ENCODE assay signal across 11 cellular contexts in the genomic region with DNA sequence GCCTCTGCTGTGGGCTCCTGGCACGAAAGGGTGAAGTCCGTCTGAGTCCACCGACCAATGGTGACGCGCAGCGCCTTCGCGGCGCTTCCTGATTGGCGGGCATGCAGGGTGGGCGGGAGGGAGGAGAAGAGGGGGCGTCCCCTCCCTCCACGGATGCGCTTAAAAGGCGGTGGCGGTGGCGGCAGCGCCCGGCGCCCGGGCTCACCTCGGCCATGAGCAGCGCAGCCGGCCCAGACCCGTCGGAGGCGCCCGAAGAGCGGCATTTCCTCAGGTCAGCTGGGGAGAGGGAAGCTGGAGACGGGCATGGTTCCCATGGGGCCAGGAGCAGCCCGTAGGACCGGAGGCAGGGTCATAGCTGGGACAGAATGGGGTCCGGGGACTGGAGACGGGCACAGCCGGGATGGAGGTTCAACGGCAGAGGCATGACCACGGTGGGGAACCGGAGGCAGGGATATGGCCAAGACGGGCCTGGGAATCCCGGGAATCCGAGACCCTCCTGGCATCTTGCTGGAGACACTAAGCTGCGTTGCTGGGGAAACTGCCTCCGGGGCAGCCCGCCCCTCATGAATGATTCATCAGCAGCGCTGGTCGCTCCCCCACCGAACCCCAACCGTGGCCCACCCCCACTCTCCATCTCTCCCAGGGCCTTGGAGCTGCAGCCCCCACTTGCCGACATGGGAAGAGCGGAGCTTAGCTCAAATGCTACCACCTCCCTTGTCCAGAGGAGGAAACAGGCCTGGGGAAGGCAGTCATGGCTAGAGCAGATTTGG. TPM values are rescaled to one million over a fixed set of nuclear protein-coding genes. Genes with fewer than 3 reads are reported as not detected.
DNase-seq lines count a peak whose midpoint lies in the region; ATAC-seq, FAIRE-seq and TF ChIP-seq lines count a peak whose summit lies in the region.
"Had no signal": no experiment of that assay in that cellular context is flagged by ENCODE, and none has a peak within 500 bp of the region (broad histone marks: within the 10 kb centered on the region; RNA-seq: fewer than 3 reads in every experiment).

A gene with protein sequence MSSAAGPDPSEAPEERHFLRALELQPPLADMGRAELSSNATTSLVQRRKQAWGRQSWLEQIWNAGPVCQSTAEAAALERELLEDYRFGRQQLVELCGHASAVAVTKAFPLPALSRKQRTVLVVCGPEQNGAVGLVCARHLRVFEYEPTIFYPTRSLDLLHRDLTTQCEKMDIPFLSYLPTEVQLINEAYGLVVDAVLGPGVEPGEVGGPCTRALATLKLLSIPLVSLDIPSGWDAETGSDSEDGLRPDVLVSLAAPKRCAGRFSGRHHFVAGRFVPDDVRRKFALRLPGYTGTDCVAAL (plus strand): TSS at position 191 of the 770 bp plus-strand sequence. CDS start 22 bp downstream, at position 213.

- POLR2A ChIA-PET in CD4-positive, alpha-beta memory T cell (lab: Charles Lee; ENCODE audit: partially characterized antibody): interaction anchor here (0.7 to 1.7 kb wide), 2 partner anchors 10 to 12 kb away, joined by 4 read pairs; no protein-coding TSS in a partner anchor
- POLR2A ChIA-PET in endothelial cell of umbilical vein (lab: Charles Lee): no interaction called here

- no peak within 1 kb of the TSS for H3K4me3 ChIP-seq in CD4-positive, alpha-beta memory T cell (ENCODE audit: low read length in 2 of 2)
- no peak within 1 kb of the TSS for H3K4me3 ChIP-seq in OCI-LY1 (ENCODE audit: low read depth, low read length, poor library complexity, severe bottlenecking)
- no peak within 1 kb of the TSS for H3K4me3 ChIP-seq in endothelial cell of umbilical vein (replicated peaks in 1 of 3; ENCODE audit: insufficient read depth in 1 of 3, low read depth in 1 of 3, low read length in 3 of 3)
- H3K4me3 ChIP-seq in neural cell (ENCODE audit: low read length): peak within 1 kb of the TSS; percentile 48
- H3K4me3 ChIP-seq: thyroid gland had no signal

- no peaks in the 10 kb centered on the region for H4K20me1 ChIP-seq in OCI-LY1 (ENCODE audit: insufficient read depth, low read length)
- H4K20me1 ChIP-seq in endothelial cell of umbilical vein (replicated peaks; ENCODE audit: control insufficient read depth, extremely low read depth, insufficient read depth, low read length): no peaks in the 10 kb centered on the region
- H4K20me1 ChIP-seq in neural cell (ENCODE audit: insufficient read depth): no peaks in the 10 kb centered on the region

- intact Hi-C loops in CD4-positive, alpha-beta memory T cell (cut with micrococcal nuclease): no loop called here
- intact Hi-C loops in endothelial cell of umbilical vein (cut with micrococcal nuclease): no loop called here

- CTCF ChIA-PET in CD4-positive, alpha-beta memory T cell (lab: Charles Lee; ENCODE audit: partially characterized antibody): interaction anchor here (1.1 to 6.0 kb wide), 3 partner anchors 115 to 430 kb away, joined by 3 to 50 read pairs (median 3); partner anchors contain the start of gene GMIP
- CTCF ChIA-PET in endothelial cell of umbilical vein (lab: Charles Lee): interaction anchor here (1.7 to 5.6 kb wide), 2 partner anchors 23 to 25 kb away, joined by 5 to 44 read pairs; no protein-coding TSS in a partner anchor

- dilution Hi-C loops in endothelial cell of umbilical vein (cut with MboI; ENCODE audit: extremely low pct_ligation_motif_present, low sequenced_read_pairs): no loop called here

- DNase-seq in CD4-positive, alpha-beta memory T cell: no peak
- DNase-seq in endothelial cell of umbilical vein (ENCODE audit: low read depth, low spot score): no peak
- no peak for DNase-seq in stimulated activated CD4-positive, alpha-beta T cell treated with anti-CD3 and anti-CD28 coated beads, Interleukin-4, amount 100 ng/mL, for 4 hours
- no peak for DNase-seq in NCI-H146 treated with DMSO at 0.1 percent for 48 hours (lab: John Stamatoyannopoulos, UW; ENCODE audit: unreplicated experiment)
- DNase-seq in RPMI8226: no peak
- DNase-seq: activated CD4-positive, alpha-beta T cell treated with anti-CD3 and anti-CD28 coated beads for 4 hours; effector CD8-positive, alpha-beta T cell; thyroid gland had no signal

- no peak for TF ChIP-seq CTCF in OCI-LY1 (IDR thresholded peaks at IDR 0.05; ENCODE audit: low read length)
- TF ChIP-seq CTCF in endothelial cell of umbilical vein (IDR thresholded peaks at IDR 0.05; ENCODE audit: extremely low read depth in 1 of 2, insufficient read depth in 1 of 2, low read depth in 1 of 2, low read length in 2 of 2): no peak
- TF ChIP-seq CTCF in neural cell (IDR thresholded peaks at IDR 0.05; ENCODE audit: poor library complexity, severe bottlenecking): no peak

- FAIRE-seq in endothelial cell of umbilical vein (lab: Jason Lieb, UNC): peak; percentile 8

- H3K9ac ChIP-seq in OCI-LY1 (ENCODE audit: low read length) (no peak within 1 kb of the TSS), endothelial cell of umbilical vein (replicated peaks; ENCODE audit: extremely low read depth, insufficient read depth, low read length) (no peak within 1 kb of the TSS), neural cell (ENCODE audit: low read length) (no peak within 1 kb of the TSS)

- peaks cover 25% of the 10 kb centered on the region for H3K36me3 ChIP-seq in CD4-positive, alpha-beta memory T cell (ENCODE audit: insufficient read depth, low read length)
- H3K36me3 ChIP-seq in OCI-LY1 (ENCODE audit: insufficient read depth, low read length) (peaks cover 40% of the 10 kb centered on the region), endothelial cell of umbilical vein (ENCODE audit: control insufficient read depth in 2 of 2, extremely low read depth in 1 of 2, insufficient read depth in 2 of 2, low read length in 2 of 2) (no peaks in the 10 kb centered on the region), neural cell (ENCODE audit: insufficient read depth, low read length) (no peaks in the 10 kb centered on the region)

- peaks cover 9 to 37% of the 10 kb centered on the region in 2 donors for H3K36me3 Mint-ChIP-seq in CD4-positive, alpha-beta memory T cell

- no peak within 1 kb of the TSS for H3K4me2 ChIP-seq in OCI-LY1 (ENCODE audit: low read length)
- H3K4me2 ChIP-seq in endothelial cell of umbilical vein (ENCODE audit: insufficient read depth, low read length): no peak within 1 kb of the TSS
- no peak within 1 kb of the TSS for H3K4me2 ChIP-seq in neural cell (ENCODE audit: low read length)

- H3K9me3 ChIP-seq in CD4-positive, alpha-beta memory T cell (ENCODE audit: control insufficient read depth in 1 of 2, low read length in 2 of 2): no peaks in the 10 kb centered on the region
- H3K9me3 ChIP-seq in OCI-LY1 (ENCODE audit: low read length) (no peaks in the 10 kb centered on the region), endothelial cell of umbilical vein (replicated peaks; ENCODE audit: control insufficient read depth, insufficient read depth, low read length) (no peaks in the 10 kb centered on the region), neural cell (ENCODE audit: low read length) (no peaks in the 10 kb centered on the region)
- H3K9me3 ChIP-seq: thyroid gland had no signal

- peak within 1 kb of the TSS in 4 of 7 donors; percentile 22 to 88 (median 80) for H3K27ac Mint-ChIP-seq in CD4-positive, alpha-beta memory T cell

- ATAC-seq in HG03097 (IDR thresholded peaks at IDR 0.05; ENCODE audit: low FRiP score, unreplicated experiment): no peak

- peaks cover 3 to 16% (median 10%) of the 10 kb centered on the region in 4 donors for H3K4me1 Mint-ChIP-seq in CD4-positive, alpha-beta memory T cell

- no peaks in the 10 kb centered on the region for H3K27me3 Mint-ChIP-seq in CD4-positive, alpha-beta memory T cell

- H3K4me1 ChIP-seq in CD4-positive, alpha-beta memory T cell (ENCODE audit: insufficient read depth, low read length): peaks cover 12% of the 10 kb centered on the region
- H3K4me1 ChIP-seq in OCI-LY1 (ENCODE audit: insufficient read depth, low read length, severe bottlenecking) (peaks cover 41% of the 10 kb centered on the region), endothelial cell of umbilical vein (ENCODE audit: control insufficient read depth, extremely low read depth, insufficient read depth, low read length) (no peaks in the 10 kb centered on the region)

- H3K27me3 ChIP-seq in CD4-positive, alpha-beta memory T cell (ENCODE audit: insufficient read depth, low read length): no peaks in the 10 kb centered on the region
- H3K27me3 ChIP-seq in OCI-LY1 (ENCODE audit: insufficient read depth, low read length) (no peaks in the 10 kb centered on the region), endothelial cell of umbilical vein (ENCODE audit: control insufficient read depth in 2 of 2, insufficient read depth in 2 of 2, low read length in 2 of 2) (no peaks in the 10 kb centered on the region), neural cell (ENCODE audit: insufficient read depth, low read depth, low read length) (no peaks in the 10 kb centered on the region)
- H3K27me3 ChIP-seq: thyroid gland had no signal

- no peaks in the 10 kb centered on the region for H3K9me3 Mint-ChIP-seq in CD4-positive, alpha-beta memory T cell

- H3K9me2 ChIP-seq in OCI-LY1 (ENCODE audit: low read depth, low read length) (no peaks in the 10 kb centered on the region), neural cell (ENCODE audit: insufficient read depth, low read length) (no peaks in the 10 kb centered on the region)

- no TSS peak for BruUV-seq in endothelial cell of umbilical vein (replicated peaks; lab: Mats Ljungman, UMichigan)

- no peak within 1 kb of the TSS for H3K4me3 Mint-ChIP-seq in CD4-positive, alpha-beta memory T cell

- H3K27ac ChIP-seq in CD4-positive, alpha-beta memory T cell (ENCODE audit: low read depth, low read length): no peak within 1 kb of the TSS
- H3K27ac ChIP-seq in OCI-LY1 (ENCODE audit: low read depth, low read length, poor library complexity, severe bottlenecking): peak within 1 kb of the TSS; percentile 14
- H3K27ac ChIP-seq in endothelial cell of umbilical vein (ENCODE audit: insufficient read depth, low read depth, low read length): no peak within 1 kb of the TSS
- no peak within 1 kb of the TSS for H3K27ac ChIP-seq in neural cell (ENCODE audit: low read length)

- TF ChIP-seq EP300 in neural cell (conservative IDR thresholded peaks at IDR 0.05; ENCODE audit: poor library complexity, severe bottlenecking): no peak

- H2AFZ ChIP-seq in OCI-LY1 (ENCODE audit: low read length) (no peak within 1 kb of the TSS), endothelial cell of umbilical vein (ENCODE audit: low read depth, low read length) (no peak within 1 kb of the TSS), neural cell (ENCODE audit: low read depth, low read length) (no peak within 1 kb of the TSS)

- H3F3A ChIP-seq in OCI-LY1 (ENCODE audit: insufficient read depth, low read length) (no peaks in the 10 kb centered on the region; the same call in 1 of the 2 replicates), neural cell (ENCODE audit: insufficient read depth, low read length, poor library complexity, severe bottlenecking) (no peaks in the 10 kb centered on the region)

- no peak for TF ChIP-seq POLR2A in endothelial cell of umbilical vein (IDR thresholded peaks at IDR 0.05; ENCODE audit: low read depth, low read length)

- no peaks in the 10 kb centered on the region for H3K9me1 ChIP-seq in endothelial cell of umbilical vein (replicated peaks; ENCODE audit: control insufficient read depth, extremely low read depth, insufficient read depth, low read length)

- TF ChIP-seq RAD21 in neural cell (conservative IDR thresholded peaks at IDR 0.05): no peak

- H3K79me2 ChIP-seq in OCI-LY1 (ENCODE audit: insufficient read depth, low read length) (no peaks in the 10 kb centered on the region), endothelial cell of umbilical vein (ENCODE audit: control insufficient read depth, insufficient read depth, low read length) (no peaks in the 10 kb centered on the region), neural cell (replicated peaks; ENCODE audit: insufficient read depth, low read length) (no peaks in the 10 kb centered on the region)

RNA-seq across cellular contexts. Expression of the gene that starts here (rescaled TPM):
- total RNA-seq in CD4-positive, alpha-beta memory T cell: 10 to 100 TPM; 15.6 to 18.7 TPM
- polyA plus RNA-seq in CD4-positive, alpha-beta memory T cell: under 1 TPM in 1 of 2 donors, not detected in 1; 0.25 TPM
- total RNA-seq in endothelial cell of umbilical vein: 2.1 and 2.4 TPM in 2 replicates
- 1.9 and 2.7 TPM in 2 replicates for polyA plus RNA-seq in endothelial cell of umbilical vein
- 0.19 and 0.35 TPM in 2 replicates for polyA plus RNA-seq in endothelial cell of umbilical vein (2011; cell fraction: cytosol; rRNA removed)
- polyA plus RNA-seq in endothelial cell of umbilical vein (2011; cell fraction: nucleus; rRNA removed): 10.0 and 13.3 TPM in 2 replicates
- 0.83 and 1.2 TPM in 2 replicates for polyA plus RNA-seq in endothelial cell of umbilical vein (2012)
- polyA minus RNA-seq in endothelial cell of umbilical vein: 1.2 and 1.3 TPM in 2 replicates
- polyA minus RNA-seq in endothelial cell of umbilical vein (2011; cell fraction: cytosol; rRNA and poly(A)+ RNA removed): 1.6 TPM
- 2.9 and 3.8 TPM in 2 replicates for polyA minus RNA-seq in endothelial cell of umbilical vein (2011; cell fraction: nucleus; rRNA and poly(A)+ RNA removed)
- polyA plus RNA-seq in neural cell: 26.9 and 28.1 TPM in 2 replicates
- 3.4 and 4.6 TPM in 2 replicates for polyA minus RNA-seq in neural cell
